In genomic region chr4:42167709-42168108, GRCh38 we compare ENCODE assay signal across 13 cellular contexts.
DNase-seq lines count a peak whose midpoint lies in the region; ATAC-seq, FAIRE-seq and TF ChIP-seq lines count a peak whose summit lies in the region.
"Had no signal": no experiment of that assay in that cellular context is flagged by ENCODE, and none has a peak within 500 bp of the region (broad histone marks: within the 10 kb centered on the region; RNA-seq: fewer than 3 reads in every experiment).

No MANE protein-coding gene starts in this region.

- H3K27me3 Mint-ChIP-seq in nephron progenitor cell (ENCODE audit: low read depth, poor library complexity): no peaks in the 10 kb centered on the region

- no peak overlapping the region for H3K4me3 Mint-ChIP-seq in nephron progenitor cell

- ATAC-seq in HG02759 (IDR thresholded peaks at IDR 0.05; ENCODE audit: unreplicated experiment) (peak; percentile 100), HG03520 (IDR thresholded peaks at IDR 0.05; ENCODE audit: unreplicated experiment) (peak; percentile 100)

- H3K27ac Mint-ChIP-seq in nephron progenitor cell: no peak overlapping the region
- H3K27ac Mint-ChIP-seq: activated naive CD4-positive, alpha-beta T cell treated with anti-CD3 and anti-CD28 coated beads, Interleukin-2, amount 50 U/mL, for 72 hours had no signal

- no peaks in the 10 kb centered on the region for H3K36me3 Mint-ChIP-seq in nephron progenitor cell (ENCODE audit: low read depth)
- H3K36me3 Mint-ChIP-seq: activated naive CD4-positive, alpha-beta T cell treated with anti-CD3 and anti-CD28 coated beads, Interleukin-2, amount 50 U/mL, for 72 hours had no signal

- peaks cover 4% of the 10 kb centered on the region for H3K9me3 Mint-ChIP-seq in nephron progenitor cell

- no peaks in the 10 kb centered on the region for H3K4me1 Mint-ChIP-seq in nephron progenitor cell

- no peak for TF ChIP-seq CTCF in nephron progenitor cell (IDR thresholded peaks at IDR 0.05)

- FAIRE-seq in GM19239 (lab: Jason Lieb, UNC): peak; percentile 99

- DNase-seq in ELF-1 (ENCODE audit: low read depth, low spot score) (peak; percentile 52), GM19239 (ENCODE audit: insufficient read length, low spot score) (peak; percentile 61), NCI-H748 treated with DMSO at 0.1 percent for 48 hours (lab: John Stamatoyannopoulos, UW) (no peak), nephron progenitor cell (no peak), NCI-H146 (lab: John Stamatoyannopoulos, UW) (no peak)
- no peak for DNase-seq in activated CD4-positive, alpha-beta T cell treated with anti-CD3 and anti-CD28 coated beads for 48 hours
- DNase-seq: effector memory CD4-positive, alpha-beta T cell; hippocampal formation; OCI-M1; WERI-Rb-1 had no signal

Comparison
In these comparisons a context has a peak if more than half of its experiments do, and no peak if none do; other contexts are left out.
1. DNase-seq: peak in ELF-1 (single experiment) and GM19239 (single experiment); none in NCI-H748 treated with DMSO at 0.1 percent for 48 hours (single experiment), nephron progenitor cell (single experiment), activated CD4-positive, alpha-beta T cell treated with anti-CD3 and anti-CD28 coated beads for 48 hours (single experiment) and NCI-H146 (single experiment).